In genomic region chr6:61940919-61941318, GRCh38 we compare ENCODE assay signal across 28 cellular contexts.
"Had no signal": no experiment of that assay in that cellular context is flagged by ENCODE, and none has a peak within 500 bp of the region (broad histone marks: within the 10 kb centered on the region; RNA-seq: fewer than 3 reads in every experiment).

No MANE protein-coding gene starts in this region.

- H3K27ac ChIP-seq: colonic mucosa, coronary artery, dorsolateral prefrontal cortex, epithelial cell of prostate, esophagus muscularis mucosa, esophagus squamous epithelium, foreskin keratinocyte, gastrocnemius medialis, gastroesophageal sphincter, heart left ventricle, heart right ventricle had no signal

- H3K4me1 Mint-ChIP-seq: endodermal cell had no signal

- H3K4me1 ChIP-seq: colonic mucosa, esophagus muscularis mucosa, esophagus squamous epithelium, foreskin keratinocyte, gastrocnemius medialis, gastroesophageal sphincter, heart left ventricle, heart right ventricle had no signal

- FAIRE-seq: colon, endometrium, endothelial cell of umbilical vein, frontal cortex had no signal

- H3K4me3 Mint-ChIP-seq: dendritic cell treated with granulocyte-macrophage colony-stimulating factor and Interleukin-4, amounts not matched to agents 40 ng/mL and 50 ng/mL, for 4 days; effector memory CD8-positive, alpha-beta T cell; endodermal cell had no signal

- H3K9me3 ChIP-seq: colonic mucosa, esophagus muscularis mucosa, gastrocnemius medialis, gastroesophageal sphincter had no signal

- ATAC-seq: effector memory CD8-positive, alpha-beta T cell; esophagus mucosa; foreskin keratinocyte; gastrocnemius medialis; gastroesophageal sphincter; heart left ventricle; heart right ventricle had no signal

- H3K4me3 ChIP-seq: colonic mucosa, coronary artery, dorsolateral prefrontal cortex, esophagus muscularis mucosa, esophagus squamous epithelium, gastrocnemius medialis, gastroesophageal sphincter, heart left ventricle, heart right ventricle had no signal

- H3K36me3 ChIP-seq: colonic mucosa, esophagus muscularis mucosa, esophagus squamous epithelium, gastrocnemius medialis, gastroesophageal sphincter, heart left ventricle, heart right ventricle had no signal

- H3K27ac Mint-ChIP-seq: dendritic cell treated with granulocyte-macrophage colony-stimulating factor and Interleukin-4, amounts not matched to agents 40 ng/mL and 50 ng/mL, for 4 days; effector memory CD8-positive, alpha-beta T cell; endodermal cell had no signal

- H3K9me3 Mint-ChIP-seq: endodermal cell had no signal

- H3K27me3 ChIP-seq: colonic mucosa, dorsolateral prefrontal cortex, esophagus muscularis mucosa, esophagus squamous epithelium, foreskin keratinocyte, gastrocnemius medialis, gastroesophageal sphincter, heart left ventricle, heart right ventricle had no signal

- DNase-seq: colonic mucosa; cortex of kidney; dermis blood vessel endothelial cell; dorsolateral prefrontal cortex; effector CD4-positive, alpha-beta T cell; effector CD8-positive, alpha-beta T cell; effector memory CD8-positive, alpha-beta T cell; endodermal cell; erythroblast; esophagus squamous epithelium; foreskin fibroblast; foreskin keratinocyte; foreskin melanocyte; gastrocnemius medialis; glutamatergic neuron; head of caudate nucleus; heart left ventricle; heart right ventricle had no signal
